ENCODE assay signal across 8 cellular contexts in the genomic region with DNA sequence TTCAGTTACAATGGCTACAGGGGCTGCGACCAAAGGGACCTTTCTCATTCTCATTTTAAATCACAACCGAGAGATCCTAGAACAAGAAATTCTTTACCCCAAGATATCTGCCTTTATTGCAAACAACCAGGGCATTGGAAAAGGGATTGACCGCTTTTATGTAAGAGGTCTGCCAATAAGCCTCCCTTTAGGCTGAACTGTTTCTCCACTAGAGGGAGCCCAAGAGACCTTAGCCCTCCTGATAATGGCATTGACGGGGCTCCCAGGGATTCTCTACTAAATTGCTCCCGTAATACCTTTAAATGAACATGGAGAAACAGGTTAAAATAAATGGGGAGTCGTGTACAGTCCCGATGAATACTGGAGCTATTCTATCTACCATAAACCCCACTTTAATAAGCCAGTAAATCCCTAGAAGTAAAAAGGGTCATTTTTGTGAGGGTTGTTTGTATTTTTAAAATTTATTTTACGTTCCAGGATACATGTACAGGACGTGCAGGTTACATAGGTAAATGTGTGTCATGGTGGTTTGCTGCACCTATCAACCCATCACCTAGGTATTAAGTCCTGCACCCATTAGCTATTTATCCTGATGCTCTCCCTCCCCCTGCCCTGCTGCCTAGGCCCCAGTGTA. TPM values are rescaled to one million over a fixed set of nuclear protein-coding genes. Genes with fewer than 3 reads are reported as not detected.
DNase-seq lines count a peak whose midpoint lies in the region; ATAC-seq and TF ChIP-seq lines count a peak whose summit lies in the region.

No MANE protein-coding gene starts in this region.

- H3K9me3 Mint-ChIP-seq in osteocyte (ENCODE audit: unreplicated experiment), result no peaks in the 10 kb centered on the region

- H3K27ac Mint-ChIP-seq in osteocyte (ENCODE audit: unreplicated experiment), result no peak overlapping the region

- DNase-seq in AG20443 (ENCODE audit: low spot score) (peak; percentile 69), NCI-H345 treated with DMSO at 0.1 percent for 48 hours (lab: John Stamatoyannopoulos, UW; ENCODE audit: unreplicated experiment) (peak; percentile 17), fibroblast of the aortic adventitia (ENCODE audit: low read depth) (peak; percentile 81), osteocyte (ENCODE audit: extremely low spot score, unreplicated experiment) (no peak), ecto neural progenitor cell (ENCODE audit: low spot score) (no peak)
- peak; percentile 40 for DNase-seq in activated CD4-positive, alpha-beta T cell treated with anti-CD3 and anti-CD28 coated beads for 48 hours

- H3K4me3 Mint-ChIP-seq in osteocyte (ENCODE audit: unreplicated experiment), result no peak overlapping the region

- peaks cover 11% of the 10 kb centered on the region for H3K27me3 Mint-ChIP-seq in osteocyte (ENCODE audit: unreplicated experiment)

- no peaks in the 10 kb centered on the region for H3K4me1 Mint-ChIP-seq in osteocyte (ENCODE audit: unreplicated experiment)

- H3K4me3 ChIP-seq in fibroblast of the aortic adventitia (ENCODE audit: low read depth, low read length), result no peak overlapping the region

- H3K36me3 Mint-ChIP-seq in osteocyte (ENCODE audit: unreplicated experiment), result no peaks in the 10 kb centered on the region

- TF ChIP-seq CTCF in fibroblast of the aortic adventitia (IDR thresholded peaks at IDR 0.05; ENCODE audit: insufficient read depth, low read length), result peak; percentile 95
- TF ChIP-seq CTCF in osteocyte (IDR thresholded peaks at IDR 0.05), result peak; percentile 91

- peak; percentile 81 for ATAC-seq in GM18502 (IDR thresholded peaks at IDR 0.05; ENCODE audit: poor library complexity, unreplicated experiment)
- ATAC-seq in HG03103 (IDR thresholded peaks at IDR 0.05; ENCODE audit: low read depth, unreplicated experiment), result peak; percentile 59

RNA-seq across cellular contexts. Expression of a gene that starts 7.5 kb away (rescaled TPM):
- total RNA-seq in fibroblast of the aortic adventitia (ENCODE audit: low replicate concordance), result 8.0 and 47.6 TPM in 2 replicates
- total RNA-seq in osteocyte, result 1.2 and 1.4 TPM in 2 replicates

Comparison
In these comparisons a context has a peak if more than half of its experiments do, and no peak if none do; other contexts are left out.
1. DNase-seq: peak in AG20443 (single experiment), NCI-H345 treated with DMSO at 0.1 percent for 48 hours (single experiment), activated CD4-positive, alpha-beta T cell treated with anti-CD3 and anti-CD28 coated beads for 48 hours (single experiment) and fibroblast of the aortic adventitia (single experiment); none in osteocyte (single experiment) and ecto neural progenitor cell (single experiment).